Comparison of ENCODE assay signal across 16 cellular contexts in the genomic region with DNA sequence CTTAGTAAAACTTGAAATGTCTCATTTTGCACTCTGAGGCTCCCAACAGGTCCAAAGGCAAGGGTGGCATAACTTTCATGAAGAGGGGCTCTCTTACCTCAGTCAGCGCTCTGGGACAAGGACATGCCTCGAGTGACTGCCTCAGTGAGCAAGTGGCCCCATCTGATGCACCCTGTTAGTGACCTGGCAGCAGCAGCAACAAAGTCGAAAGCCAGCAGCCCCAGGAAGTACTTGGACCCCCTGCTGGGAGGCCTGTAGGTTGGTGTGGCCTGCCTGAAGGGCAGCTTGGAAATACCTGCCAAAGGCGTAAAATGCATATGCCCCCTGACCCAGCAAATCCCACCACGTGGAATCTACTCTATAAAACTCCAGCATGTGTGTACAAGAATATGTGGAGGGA. TPM values are rescaled to one million over a fixed set of nuclear protein-coding genes. Genes with fewer than 3 reads are reported as not detected.
A peak's percentile ranks its signal among the peaks of the same experiment; 100 is the strongest.
DNase-seq lines count a peak whose midpoint lies in the region; ATAC-seq and TF ChIP-seq lines count a peak whose summit lies in the region.
"Had no signal": no experiment of that assay in that cellular context is flagged by ENCODE, and none has a peak within 500 bp of the region (broad histone marks: within the 10 kb centered on the region; RNA-seq: fewer than 3 reads in every experiment).

No MANE protein-coding gene starts in this region.

- H3K9me3 ChIP-seq in endodermal cell (ENCODE audit: control insufficient read depth, low read length): no peaks in the 10 kb centered on the region
- H3K9me3 ChIP-seq in WERI-Rb-1 (ENCODE audit: severe bottlenecking): no peaks in the 10 kb centered on the region
- H3K9me3 ChIP-seq in A673 (ENCODE audit: low read depth, low read length, poor library complexity, severe bottlenecking): no peaks in the 10 kb centered on the region
- H3K9me3 ChIP-seq: Caco-2 had no signal

- no peaks in the 10 kb centered on the region for H3K27me3 Mint-ChIP-seq in activated CD4-positive, alpha-beta T cell treated with anti-CD3 and anti-CD28 coated beads for 36 hours
- no peaks in the 10 kb centered on the region for H3K27me3 Mint-ChIP-seq in activated CD4-positive, alpha-beta T cell treated with anti-CD3 and anti-CD28 coated beads, Interleukin-2, amount 10 ng/mL, durations not matched to agents 24 days and 14 days
- no peaks in the 10 kb centered on the region for H3K27me3 Mint-ChIP-seq in endodermal cell (ENCODE audit: insufficient read depth)

- CTCF ChIA-PET in activated CD4-positive, alpha-beta T cell treated with anti-CD3 and anti-CD28 coated beads for 36 hours (lab: Charles Lee): no interaction called here
- CTCF ChIA-PET in A673 (lab: Charles Lee): interaction anchor here (0.6 kb wide), 1 partner anchor 41 kb away, joined by 5 read pairs; no protein-coding TSS in a partner anchor

- no peak for TF ChIP-seq CTCF in NB4 (IDR thresholded peaks at IDR 0.05; ENCODE audit: low read depth, low read length)
- no peak for TF ChIP-seq CTCF in endodermal cell (conservative IDR thresholded peaks at IDR 0.05)
- no peak for TF ChIP-seq CTCF in WERI-Rb-1 (IDR thresholded peaks at IDR 0.05; ENCODE audit: low read depth, low read length)
- no peak for TF ChIP-seq CTCF in A673 (conservative IDR thresholded peaks at IDR 0.05; ENCODE audit: low read depth, low read length)

- WGBS in endodermal cell (ENCODE audit: insufficient coverage in 1 of 2, insufficient read length in 1 of 2), 2 experiments: 75 to 95% methylated on average over 3 to 4 of the region's 5 CpGs

- H3K4me3 Mint-ChIP-seq in activated CD4-positive, alpha-beta T cell treated with anti-CD3 and anti-CD28 coated beads for 36 hours: no peak overlapping the region
- H3K4me3 Mint-ChIP-seq in activated CD4-positive, alpha-beta T cell treated with anti-CD3 and anti-CD28 coated beads, Interleukin-2, amount 10 ng/mL, durations not matched to agents 24 days and 14 days: no peak overlapping the region
- no peak overlapping the region for H3K4me3 Mint-ChIP-seq in endodermal cell
- H3K4me3 Mint-ChIP-seq: HFFc6 had no signal

- no peak for ATAC-seq in activated CD4-positive, alpha-beta T cell treated with anti-CD3 and anti-CD28 coated beads for 36 hours
- ATAC-seq in sciatic nerve (no peak), HG02970 (IDR thresholded peaks at IDR 0.05; ENCODE audit: low FRiP score, unreplicated experiment) (no peak)

- H3K4me1 Mint-ChIP-seq in activated CD4-positive, alpha-beta T cell treated with anti-CD3 and anti-CD28 coated beads for 36 hours: peaks cover 6% of the 10 kb centered on the region
- H3K4me1 Mint-ChIP-seq in activated CD4-positive, alpha-beta T cell treated with anti-CD3 and anti-CD28 coated beads, Interleukin-2, amount 10 ng/mL, durations not matched to agents 24 days and 14 days: peaks cover 10% of the 10 kb centered on the region
- peaks cover 14% of the 10 kb centered on the region for H3K4me1 Mint-ChIP-seq in endodermal cell

- no TSS peak for BruUV-seq in A673 (replicated peaks; lab: Mats Ljungman, UMichigan)

- H3K9me3 Mint-ChIP-seq in activated CD4-positive, alpha-beta T cell treated with anti-CD3 and anti-CD28 coated beads for 36 hours (ENCODE audit: low read depth): no peaks in the 10 kb centered on the region
- H3K9me3 Mint-ChIP-seq in activated CD4-positive, alpha-beta T cell treated with anti-CD3 and anti-CD28 coated beads, Interleukin-2, amount 10 ng/mL, durations not matched to agents 24 days and 14 days: no peaks in the 10 kb centered on the region
- no peaks in the 10 kb centered on the region for H3K9me3 Mint-ChIP-seq in endodermal cell
- H3K9me3 Mint-ChIP-seq: HFFc6 had no signal

- no peak for TF ChIP-seq POLR2A in NB4 (IDR thresholded peaks at IDR 0.05; ENCODE audit: extremely low read depth, insufficient read length)

- no peak for DNase-seq in activated CD4-positive, alpha-beta T cell treated with anti-CD3 and anti-CD28 coated beads for 36 hours
- no peak for DNase-seq in activated CD4-positive, alpha-beta T cell treated with anti-CD3 and anti-CD28 coated beads, Interleukin-2, amount 10 ng/mL, durations not matched to agents 24 days and 14 days
- peak; percentile 39 for DNase-seq in NB4 (ENCODE audit: low read depth)
- peak; percentile 68 for DNase-seq in endodermal cell
- DNase-seq in sciatic nerve (ENCODE audit: low spot score): peak; percentile 47
- DNase-seq in WERI-Rb-1: no peak
- no peak for DNase-seq in A673 (ENCODE audit: low spot score)
- DNase-seq: C1 segment of cervical spinal cord, Caco-2, HFFc6, Karpas-422, NCI-H1436, NCI-H524, RPMI8226 had no signal

- intact Hi-C loops in activated CD4-positive, alpha-beta T cell treated with anti-CD3 and anti-CD28 coated beads for 36 hours (cut with DNase I, micrococcal nuclease): no loop called here
- intact Hi-C loops in activated CD4-positive, alpha-beta T cell treated with anti-CD3 and anti-CD28 coated beads, Interleukin-2, amount 10 ng/mL, durations not matched to agents 24 days and 14 days (cut with micrococcal nuclease): no loop called here
- intact Hi-C loops in sciatic nerve (cut with DNase I): no loop called here
- intact Hi-C loops in A673 (cut with micrococcal nuclease; ENCODE audit: unreplicated experiment): no loop called here

- H3K27ac ChIP-seq in endodermal cell (ENCODE audit: low read depth, low read length): no peak overlapping the region
- H3K27ac ChIP-seq in WERI-Rb-1: no peak overlapping the region
- H3K27ac ChIP-seq in A673 (ENCODE audit: low read depth, low read length, poor library complexity, severe bottlenecking): no peak overlapping the region
- H3K27ac ChIP-seq: 22Rv1 had no signal

- POLR2A ChIA-PET in activated CD4-positive, alpha-beta T cell treated with anti-CD3 and anti-CD28 coated beads for 36 hours (lab: Charles Lee): no interaction called here
- POLR2A ChIA-PET in A673 (lab: Charles Lee; ENCODE audit: low non-redundant PET): no interaction called here

- peaks cover 3% of the 10 kb centered on the region for H3K36me3 Mint-ChIP-seq in activated CD4-positive, alpha-beta T cell treated with anti-CD3 and anti-CD28 coated beads for 36 hours (ENCODE audit: low read depth)
- peaks cover 14% of the 10 kb centered on the region for H3K36me3 Mint-ChIP-seq in activated CD4-positive, alpha-beta T cell treated with anti-CD3 and anti-CD28 coated beads, Interleukin-2, amount 10 ng/mL, durations not matched to agents 24 days and 14 days (ENCODE audit: low read depth)
- H3K36me3 Mint-ChIP-seq in endodermal cell (ENCODE audit: low read depth): peaks cover 31% of the 10 kb centered on the region

- no peak overlapping the region for H3K4me3 ChIP-seq in NB4 (ENCODE audit: low read depth, low read length)
- H3K4me3 ChIP-seq in endodermal cell (ENCODE audit: low read length): no peak overlapping the region
- H3K4me3 ChIP-seq in WERI-Rb-1 (ENCODE audit: low read depth, low read length): no peak overlapping the region
- no peak overlapping the region for H3K4me3 ChIP-seq in A673 (ENCODE audit: low read depth, low read length, poor library complexity, severe bottlenecking)

- H3K27ac Mint-ChIP-seq in activated CD4-positive, alpha-beta T cell treated with anti-CD3 and anti-CD28 coated beads for 36 hours: peak overlapping the region; percentile 69
- H3K27ac Mint-ChIP-seq in activated CD4-positive, alpha-beta T cell treated with anti-CD3 and anti-CD28 coated beads, Interleukin-2, amount 10 ng/mL, durations not matched to agents 24 days and 14 days: no peak overlapping the region
- no peak overlapping the region for H3K27ac Mint-ChIP-seq in endodermal cell

- H3K4me1 ChIP-seq in endodermal cell (ENCODE audit: control insufficient read depth, insufficient read depth, low read length) (no peaks in the 10 kb centered on the region), A673 (ENCODE audit: insufficient read depth, low read length, poor library complexity, severe bottlenecking) (no peaks in the 10 kb centered on the region)
- H3K4me1 ChIP-seq: Caco-2 had no signal

- peaks cover 5% of the 10 kb centered on the region for H3K36me3 ChIP-seq in endodermal cell (ENCODE audit: control insufficient read depth, insufficient read depth, low read length)
- peaks cover 3% of the 10 kb centered on the region; the same call in 1 of the 2 replicates for H3K36me3 ChIP-seq in WERI-Rb-1
- H3K36me3 ChIP-seq in A673 (ENCODE audit: insufficient read depth, low read length, poor library complexity, severe bottlenecking): no peaks in the 10 kb centered on the region

- H3K27me3 ChIP-seq in endodermal cell (ENCODE audit: control insufficient read depth, insufficient read depth, low read length, poor library complexity, severe bottlenecking): no peaks in the 10 kb centered on the region
- H3K27me3 ChIP-seq in WERI-Rb-1 (ENCODE audit: insufficient read depth, low read depth, severe bottlenecking): no peaks in the 10 kb centered on the region
- H3K27me3 ChIP-seq in A673 (replicated peaks; ENCODE audit: insufficient read depth, low read depth, low read length, poor library complexity): no peaks in the 10 kb centered on the region

- H3K9ac ChIP-seq in endodermal cell (ENCODE audit: extremely low read depth, low read length, poor library complexity, severe bottlenecking): no peak overlapping the region

RNA-seq across cellular contexts. Expression of a gene that starts 13.2 kb away (rescaled TPM):
- total RNA-seq in activated CD4-positive, alpha-beta T cell treated with anti-CD3 and anti-CD28 coated beads for 36 hours: 1 to 10 TPM; 2.5 to 2.7 TPM
- total RNA-seq in activated CD4-positive, alpha-beta T cell treated with anti-CD3 and anti-CD28 coated beads, Interleukin-2, amount 10 ng/mL, durations not matched to agents 24 days and 14 days: 3.1 and 3.6 TPM in 2 replicates
- total RNA-seq in endodermal cell (10 to 100 TPM; 19.0 to 41.6 TPM), sciatic nerve (72.1 TPM), A673 (2021) (16.4 and 16.9 TPM in 2 replicates)
- 31.0 TPM for polyA plus RNA-seq in endodermal cell (2013, experiment 1 of 2)
- 29.1 TPM for polyA plus RNA-seq in endodermal cell (2013, experiment 2 of 2)

RNA-seq across cellular contexts. Expression of a gene that starts 55.5 kb away (rescaled TPM):
- total RNA-seq in activated CD4-positive, alpha-beta T cell treated with anti-CD3 and anti-CD28 coated beads for 36 hours: 100 to 1,000 TPM in 1 of 2 experiments, 10 to 100 TPM in 1; 83.5 to 122 TPM
- total RNA-seq in activated CD4-positive, alpha-beta T cell treated with anti-CD3 and anti-CD28 coated beads, Interleukin-2, amount 10 ng/mL, durations not matched to agents 24 days and 14 days: 96.5 and 98.9 TPM in 2 replicates
- total RNA-seq in endodermal cell (100 to 1,000 TPM; 194 to 213 TPM), sciatic nerve (247 TPM), A673 (2021) (142 and 144 TPM in 2 replicates)
- 214 TPM for polyA plus RNA-seq in endodermal cell (2013, experiment 1 of 2)
- polyA plus RNA-seq in endodermal cell (2013, experiment 2 of 2): 205 TPM

Comparison
In these comparisons a context has a peak if more than half of its experiments do, and no peak if none do; other contexts are left out.
1. DNase-seq: peak in NB4 (single experiment), endodermal cell (single experiment) and sciatic nerve (single experiment); none in activated CD4-positive, alpha-beta T cell treated with anti-CD3 and anti-CD28 coated beads for 36 hours (single experiment), activated CD4-positive, alpha-beta T cell treated with anti-CD3 and anti-CD28 coated beads, Interleukin-2, amount 10 ng/mL, durations not matched to agents 24 days and 14 days (single experiment), WERI-Rb-1 (single experiment) and A673 (single experiment).